Comparison of ENCODE assay signal across 22 cellular contexts in genomic region chr2:239038773-239039478, GRCh38.
"Had no signal": no experiment of that assay in that cellular context is flagged by ENCODE, and none has a peak within 500 bp of the region (broad histone marks: within the 10 kb centered on the region; RNA-seq: fewer than 3 reads in every experiment).

No MANE protein-coding gene starts in this region.

- H3K4me3 ChIP-seq: coronary artery, gastroesophageal sphincter, pancreas, psoas muscle, thyroid gland had no signal

- H3K4me1 Mint-ChIP-seq: activated B cell treated with CpG ODN at 0.5 μM for 24 hours; activated T-helper 17 cell treated with anti-CD3 and anti-CD28 coated beads, Interleukin-2, amount 50 U/mL, for 72 hours; immature natural killer cell; naive thymus-derived CD8-positive, alpha-beta T cell had no signal

- H3K36me3 Mint-ChIP-seq: activated naive CD4-positive, alpha-beta T cell treated with anti-CD3 and anti-CD28 coated beads, Interleukin-2, amount 50 U/mL, for 72 hours; immature natural killer cell; memory B cell; naive thymus-derived CD8-positive, alpha-beta T cell had no signal

- H3K27me3 ChIP-seq: pancreas, thyroid gland had no signal

- H3K9me3 ChIP-seq: gastroesophageal sphincter, pancreas, psoas muscle, thyroid gland had no signal

- H3K27ac ChIP-seq: coronary artery, gastroesophageal sphincter, pancreas, psoas muscle, thyroid gland had no signal

- DNase-seq: activated B cell treated with CpG ODN at 0.5 μM for 24 hours; activated CD4-positive, alpha-beta T cell treated with anti-CD3 and anti-CD28 coated beads, Interleukin-2, amount 50 U/mL, for 1 hour; activated CD8-positive, alpha-beta T cell treated with anti-CD3 and anti-CD28 coated beads for 36 hours; activated gamma-delta T cell treated with Interleukin-2 at 50 U/mL for 16 hours; activated T-cell treated with anti-CD3 and anti-CD28 coated beads, Interleukin-2, amount 50 U/mL, for 4 hours; cerebellar nuclear complex; immature natural killer cell; kidney; left colon; naive thymus-derived CD8-positive, alpha-beta T cell; psoas muscle; T-helper 1 cell; thyroid gland had no signal

- H3K36me3 ChIP-seq: gastroesophageal sphincter, pancreas, thyroid gland had no signal

- H3K4me1 ChIP-seq: pancreas had no signal

- FAIRE-seq: endothelial cell of umbilical vein, kidney, pancreas had no signal

- H3K4me3 Mint-ChIP-seq: activated B cell treated with CpG ODN at 0.5 μM for 24 hours; activated CD8-positive, alpha-beta T cell treated with anti-CD3 and anti-CD28 coated beads for 36 hours; activated T-cell treated with anti-CD3 and anti-CD28 coated beads, Interleukin-2, amount 50 U/mL, for 4 hours; activated T-helper 17 cell treated with anti-CD3 and anti-CD28 coated beads, Interleukin-2, amount 50 U/mL, for 72 hours; immature natural killer cell; memory B cell; naive thymus-derived CD8-positive, alpha-beta T cell; stimulated activated naive CD8-positive, alpha-beta T cell treated with anti-CD3 and anti-CD28 coated beads, Interleukin-15, Interleukin-2, amounts not matched to agents 100 ng/mL and 50 ng/mL, for 24 hours; T-helper 2 cell treated with Interferon-gamma antibody and Interleukin-4, amounts not matched to agents 5 μg/mL and 100 μg/mL, for 36 hours had no signal

- H3K9me3 Mint-ChIP-seq: activated B cell treated with CpG ODN at 0.5 μM for 24 hours; activated CD8-positive, alpha-beta T cell treated with anti-CD3 and anti-CD28 coated beads for 36 hours; activated naive CD4-positive, alpha-beta T cell treated with anti-CD3 and anti-CD28 coated beads, Interleukin-2, amount 50 U/mL, for 72 hours; activated T-cell treated with anti-CD3 and anti-CD28 coated beads, Interleukin-2, amount 50 U/mL, for 4 hours; activated T-helper 17 cell treated with anti-CD3 and anti-CD28 coated beads, Interleukin-2, amount 50 U/mL, for 72 hours; immature natural killer cell; memory B cell; naive thymus-derived CD8-positive, alpha-beta T cell; stimulated activated naive CD8-positive, alpha-beta T cell treated with anti-CD3 and anti-CD28 coated beads, Interleukin-15, Interleukin-2, amounts not matched to agents 100 ng/mL and 50 ng/mL, for 24 hours; T-helper 2 cell treated with Interferon-gamma antibody and Interleukin-4, amounts not matched to agents 5 μg/mL and 100 μg/mL, for 36 hours had no signal

- H3K27ac Mint-ChIP-seq: activated B cell treated with CpG ODN at 0.5 μM for 24 hours; activated CD8-positive, alpha-beta T cell treated with anti-CD3 and anti-CD28 coated beads for 36 hours; activated naive CD4-positive, alpha-beta T cell treated with anti-CD3 and anti-CD28 coated beads, Interleukin-2, amount 50 U/mL, for 72 hours; activated T-helper 17 cell treated with anti-CD3 and anti-CD28 coated beads, Interleukin-2, amount 50 U/mL, for 72 hours; immature natural killer cell; memory B cell; stimulated activated naive CD8-positive, alpha-beta T cell treated with anti-CD3 and anti-CD28 coated beads, Interleukin-15, Interleukin-2, amounts not matched to agents 100 ng/mL and 50 ng/mL, for 24 hours; T-helper 2 cell treated with Interferon-gamma antibody and Interleukin-4, amounts not matched to agents 5 μg/mL and 100 μg/mL, for 36 hours had no signal

- ATAC-seq: activated CD8-positive, alpha-beta T cell treated with anti-CD3 and anti-CD28 coated beads for 36 hours; activated naive CD4-positive, alpha-beta T cell treated with anti-CD3 and anti-CD28 coated beads, Interleukin-2, amount 50 U/mL, for 72 hours; activated T-cell treated with anti-CD3 and anti-CD28 coated beads, Interleukin-2, amount 50 U/mL, for 4 hours; activated T-helper 17 cell treated with anti-CD3 and anti-CD28 coated beads, Interleukin-2, amount 50 U/mL, for 72 hours; gastroesophageal sphincter; left colon; naive thymus-derived CD8-positive, alpha-beta T cell; pancreas; psoas muscle had no signal
